In the genomic region with DNA sequence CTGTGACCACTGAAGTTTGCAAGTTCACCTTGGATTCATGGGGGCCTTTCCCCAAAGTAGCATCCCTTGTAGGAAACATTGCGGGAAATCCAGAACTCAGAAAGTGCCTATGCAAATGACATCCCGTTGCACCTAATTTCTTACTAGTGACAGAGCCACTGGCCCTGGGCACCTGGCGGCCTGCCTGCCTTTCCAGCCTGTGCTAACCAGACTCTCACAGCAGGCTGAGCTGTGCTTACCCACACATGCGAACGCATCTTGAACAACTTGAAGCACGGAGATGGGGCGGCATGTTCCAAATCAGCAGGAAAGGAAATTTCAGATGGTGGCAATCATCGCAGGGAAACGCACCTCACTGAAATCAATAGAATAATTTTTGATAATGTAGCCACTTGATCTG, we compare ENCODE assay signal across 28 cellular contexts.
"Had no signal": no experiment of that assay in that cellular context is flagged by ENCODE, and none has a peak within 500 bp of the region (broad histone marks: within the 10 kb centered on the region; RNA-seq: fewer than 3 reads in every experiment).

No MANE protein-coding gene starts in this region.

- H3K4me1 ChIP-seq: heart left ventricle, left ventricle myocardium inferior, upper lobe of left lung had no signal

- H3K9me3 Mint-ChIP-seq: natural killer cell treated with Interleukin-12 subunit alpha and Interleukin-12 subunit beta and Interleukin-15 and Interleukin-18, amount 100 ng/mL, for 72 hours had no signal

- H3K27ac ChIP-seq: heart left ventricle, left ventricle myocardium inferior, neutrophil, ovary, skin epidermis, upper lobe of left lung had no signal

- ATAC-seq: heart left ventricle; naive thymus-derived CD4-positive, alpha-beta T cell; natural killer cell treated with Interleukin-12 subunit alpha and Interleukin-12 subunit beta and Interleukin-15 and Interleukin-18, amount 100 ng/mL, for 72 hours; right cardiac atrium; sciatic nerve; stimulated activated effector memory CD8-positive, alpha-beta T cell treated with anti-CD3 and anti-CD28 coated beads, Interleukin-12 subunit alpha, Interleukin-12 subunit beta, amount 100 ng/mL, for 72 hours; stimulated activated naive CD8-positive, alpha-beta T cell treated with anti-CD3 and anti-CD28 coated beads, Interleukin-15, amount 100 ng/mL, for 72 hours had no signal

- H3K27me3 ChIP-seq: heart left ventricle, neutrophil, ovary, transverse colon, upper lobe of left lung had no signal

- H3K4me3 ChIP-seq: heart left ventricle, left ventricle myocardium inferior, lung, mucosa of descending colon, ovary, skin epidermis, transverse colon, upper lobe of left lung had no signal

- H3K36me3 Mint-ChIP-seq: immature natural killer cell; natural killer cell treated with Interleukin-12 subunit alpha and Interleukin-12 subunit beta and Interleukin-15 and Interleukin-18, amount 100 ng/mL, for 72 hours; stimulated activated effector memory CD8-positive, alpha-beta T cell treated with anti-CD3 and anti-CD28 coated beads, Interleukin-12 subunit alpha, Interleukin-12 subunit beta, amount 100 ng/mL, for 72 hours had no signal

- H3K4me1 Mint-ChIP-seq: immature natural killer cell; naive thymus-derived CD4-positive, alpha-beta T cell; neural crest cell; stimulated activated effector memory CD8-positive, alpha-beta T cell treated with anti-CD3 and anti-CD28 coated beads, Interleukin-12 subunit alpha, Interleukin-12 subunit beta, amount 100 ng/mL, for 72 hours; stimulated activated naive CD8-positive, alpha-beta T cell treated with anti-CD3 and anti-CD28 coated beads, Interleukin-15, amount 100 ng/mL, for 72 hours had no signal

- H3K36me3 ChIP-seq: heart left ventricle, left ventricle myocardium inferior, neutrophil, ovary, transverse colon, upper lobe of left lung had no signal

- FAIRE-seq: islet of Langerhans had no signal

- H3K4me3 Mint-ChIP-seq: immature natural killer cell; naive thymus-derived CD4-positive, alpha-beta T cell; natural killer cell treated with Interleukin-12 subunit alpha and Interleukin-12 subunit beta and Interleukin-15 and Interleukin-18, amount 100 ng/mL, for 72 hours; neural crest cell; stimulated activated effector memory CD8-positive, alpha-beta T cell treated with anti-CD3 and anti-CD28 coated beads, Interleukin-12 subunit alpha, Interleukin-12 subunit beta, amount 100 ng/mL, for 72 hours; stimulated activated naive CD8-positive, alpha-beta T cell treated with anti-CD3 and anti-CD28 coated beads, Interleukin-15, amount 100 ng/mL, for 72 hours had no signal

- H3K27me3 Mint-ChIP-seq: naive thymus-derived CD4-positive, alpha-beta T cell; natural killer cell treated with Interleukin-12 subunit alpha and Interleukin-12 subunit beta and Interleukin-15 and Interleukin-18, amount 100 ng/mL, for 72 hours; progenitor cell of endocrine pancreas; stimulated activated naive CD8-positive, alpha-beta T cell treated with anti-CD3 and anti-CD28 coated beads, Interleukin-15, amount 100 ng/mL, for 72 hours had no signal

- H3K9me3 ChIP-seq: heart left ventricle, left ventricle myocardium inferior, mucosa of descending colon, neutrophil, ovary, transverse colon, upper lobe of left lung had no signal

- DNase-seq: glutamatergic neuron; heart left ventricle; hypothalamus; immature natural killer cell; kidney; left ventricle myocardium inferior; midbrain; naive thymus-derived CD4-positive, alpha-beta T cell; ovary; retina; right cardiac atrium; stimulated activated CD4-positive, alpha-beta T cell treated with anti-CD3 and anti-CD28 coated beads, Interleukin-12 subunit alpha, Interleukin-12 subunit beta, amount 100 ng/mL, for 4 hours; stimulated activated CD4-positive, alpha-beta T cell treated with anti-CD3 and anti-CD28 coated beads, Interleukin-4, amount 100 ng/mL, for 24 hours; stimulated activated naive CD4-positive, alpha-beta T cell; stimulated activated naive CD8-positive, alpha-beta T cell treated with anti-CD3 and anti-CD28 coated beads, Interleukin-15, amount 100 ng/mL, for 72 hours; substantia nigra; transverse colon had no signal

- H3K27ac Mint-ChIP-seq: immature natural killer cell; naive thymus-derived CD4-positive, alpha-beta T cell; natural killer cell treated with Interleukin-12 subunit alpha and Interleukin-12 subunit beta and Interleukin-15 and Interleukin-18, amount 100 ng/mL, for 72 hours; progenitor cell of endocrine pancreas; stimulated activated effector memory CD8-positive, alpha-beta T cell treated with anti-CD3 and anti-CD28 coated beads, Interleukin-12 subunit alpha, Interleukin-12 subunit beta, amount 100 ng/mL, for 72 hours; stimulated activated naive CD8-positive, alpha-beta T cell treated with anti-CD3 and anti-CD28 coated beads, Interleukin-15, amount 100 ng/mL, for 72 hours had no signal
